Comparison of ENCODE assay signal across 8 cellular contexts in genomic region chr19:2164020-2164988, GRCh38. TPM values are rescaled to one million over a fixed set of nuclear protein-coding genes. Genes with fewer than 3 reads are reported as not detected.
DNase-seq lines count a peak whose midpoint lies in the region; ATAC-seq and TF ChIP-seq lines count a peak whose summit lies in the region.

No MANE protein-coding gene starts in this region.

- no peak for TF ChIP-seq CTCF in spleen (IDR thresholded peaks at IDR 0.05 in 8 of 11, conservative IDR thresholded peaks at IDR 0.05 in 3 of 11)

- intact Hi-C loops in spleen (cut with DNase I; ENCODE audit: low total_unique reads): loop anchor here (10.0 kb wide), 1 partner anchor 70 kb away; the partner anchor contains the start of genes PLEKHJ1 and SF3A2

- H3K4me1 ChIP-seq in adipocyte (ENCODE audit: control insufficient read depth, insufficient read depth, low read length): peaks cover 40% of the 10 kb centered on the region
- H3K4me1 ChIP-seq in spleen: peaks cover 39 to 65% (median 57%) of the 10 kb centered on the region in 6 donors

- DNase-seq in activated T-cell treated with anti-CD3 and anti-CD28 coated beads for 1 hour (ENCODE audit: low read depth) (peak; percentile 25), MG63 (peak; percentile 14), adipocyte (ENCODE audit: low read depth) (peak; percentile 71), spleen (peak; percentile 93), A172 (ENCODE audit: low spot score) (no peak)
- DNase-seq in activated T-cell treated with anti-CD3 and anti-CD28 coated beads, Interleukin-2, amount 50 U/mL, for 1 hour: no peak

- ATAC-seq in HG03565 (IDR thresholded peaks at IDR 0.05; ENCODE audit: unreplicated experiment): no peak

- peak overlapping the region; percentile 70 for H3K4me3 ChIP-seq in MG63
- peak overlapping the region; percentile 90 for H3K4me3 ChIP-seq in adipocyte (ENCODE audit: low read length)
- peak overlapping the region; percentile 76 for H3K4me3 ChIP-seq in iPS-18c (ENCODE audit: insufficient read depth, low read depth, low read length)
- peak overlapping the region; percentile 85 to 99 (median 93) for H3K4me3 ChIP-seq in spleen

- WGBS in spleen, 5 donors: 0 to 1% (median 1%) methylated on average over 47 to 91 of the region's 95 CpGs

- TF ChIP-seq POLR2A in spleen (IDR thresholded peaks at IDR 0.05): no peak

- H3K9ac ChIP-seq in adipocyte (ENCODE audit: low read length): peak overlapping the region; percentile 89

- peak overlapping the region; percentile 76 to 97 (median 94) for H3K27ac ChIP-seq in spleen

- H3K27me3 ChIP-seq in MG63: no peaks in the 10 kb centered on the region
- H3K27me3 ChIP-seq in adipocyte (replicated peaks; ENCODE audit: control insufficient read depth, insufficient read depth, low read length): no peaks in the 10 kb centered on the region
- H3K27me3 ChIP-seq in spleen (replicated peaks in 1 of 7): no peaks in the 10 kb centered on the region

- H3K36me3 ChIP-seq in MG63 (no peaks in the 10 kb centered on the region; the same call in 1 of the 2 replicates), adipocyte (ENCODE audit: control insufficient read depth, insufficient read depth, low read length, severe bottlenecking) (no peaks in the 10 kb centered on the region), spleen (no peaks in the 10 kb centered on the region)

- H3K9me3 ChIP-seq in MG63: no peaks in the 10 kb centered on the region
- H3K9me3 ChIP-seq in adipocyte (ENCODE audit: control insufficient read depth, low read length): no peaks in the 10 kb centered on the region
- no peaks in the 10 kb centered on the region for H3K9me3 ChIP-seq in iPS-18c (ENCODE audit: control insufficient read depth, insufficient read depth, low read length)
- H3K9me3 ChIP-seq in spleen: no peaks in the 10 kb centered on the region

RNA-seq across cellular contexts. Expression of gene DOT1L, which starts 0.6 kb away (rescaled TPM):
- total RNA-seq in MG63 (2014; rRNA removed; shearing (Covaris generic); ENCODE audit: low replicate concordance): 3.5 and 5.4 TPM in 2 replicates
- total RNA-seq in spleen: 10 to 100 TPM; 19.5 to 53.2 (median 36.4) TPM
- polyA plus RNA-seq in spleen: 10 to 100 TPM in 1 of 3 donors, 1 to 10 TPM in 2; 3.9 to 20.8 (median 7.5) TPM
- total RNA-seq in A172 (2014; rRNA removed; shearing (Covaris generic)): 6.5 and 6.8 TPM in 2 replicates

RNA-seq across cellular contexts. Expression of gene AP3D1, which starts 12.9 kb away (rescaled TPM):
- total RNA-seq in MG63 (2014; rRNA removed; shearing (Covaris generic); ENCODE audit: low replicate concordance): 65.6 and 91.8 TPM in 2 replicates
- total RNA-seq in spleen: 100 to 1,000 TPM in 4 of 7 donors, 10 to 100 TPM in 3; 89.3 to 112 (median 100) TPM
- polyA plus RNA-seq in spleen: 10 to 100 TPM; 32.8 to 80.1 (median 43.2) TPM
- 167 and 176 TPM in 2 replicates for total RNA-seq in A172 (2014; rRNA removed; shearing (Covaris generic))

Comparison
In these comparisons a context has a peak if more than half of its experiments do, and no peak if none do; other contexts are left out.
1. DNase-seq: peak in activated T-cell treated with anti-CD3 and anti-CD28 coated beads for 1 hour (single experiment), MG63 (single experiment), adipocyte (single experiment) and spleen (single experiment); none in activated T-cell treated with anti-CD3 and anti-CD28 coated beads, Interleukin-2, amount 50 U/mL, for 1 hour (single experiment) and A172 (single experiment).
2. Peak in every context shown above with its lines, with median percentiles within 50 percentile points of each other: H3K4me3 ChIP-seq.